ENCODE assay signal across 22 cellular contexts in the genomic region with DNA sequence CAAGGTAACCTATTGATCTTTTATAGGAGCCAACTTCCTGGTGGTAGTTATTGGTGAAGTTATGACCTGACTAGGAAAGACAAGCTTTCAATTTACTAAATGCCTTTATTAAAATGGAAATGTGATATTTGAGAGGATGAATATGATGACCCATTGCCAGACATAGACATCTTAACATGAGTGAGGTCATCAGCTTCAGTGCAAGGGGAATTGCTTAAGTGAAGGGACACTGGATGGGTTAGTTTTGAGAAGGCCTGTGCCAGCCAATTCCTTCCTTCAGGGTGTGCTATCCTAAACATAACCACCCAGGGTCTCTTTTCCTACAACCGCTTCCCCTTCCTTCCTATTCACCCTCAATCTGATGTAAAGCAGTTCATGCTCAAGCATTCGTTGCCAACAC.
"Had no signal": no experiment of that assay in that cellular context is flagged by ENCODE, and none has a peak within 500 bp of the region (broad histone marks: within the 10 kb centered on the region; RNA-seq: fewer than 3 reads in every experiment).

No MANE protein-coding gene starts in this region.

- DNase-seq: activated CD4-positive, alpha-beta memory T cell treated with anti-CD3 and anti-CD28 coated beads for 36 hours; activated CD4-positive, alpha-beta T cell treated with anti-CD3 and anti-CD28 coated beads for 36 hours; activated naive CD4-positive, alpha-beta T cell treated with Interleukin-2 at 50 U/mL for 16 hours; activated naive CD8-positive, alpha-beta T cell treated with anti-CD3 and anti-CD28 coated beads, Interleukin-2, amount 10 ng/mL, durations not matched to agents 7 days and 5 days; activated T-cell treated with anti-CD3 and anti-CD28 coated beads, Interleukin-2, amount 50 U/mL, for 1 hour; amygdala; brain microvascular endothelial cell; cortex of kidney; effector CD4-positive, alpha-beta T cell; foreskin melanocyte; lower lobe of right lung; natural killer cell; pancreas; stimulated activated CD8-positive, alpha-beta memory T cell treated with anti-CD3 and anti-CD28 coated beads, Interleukin-4, amount 100 ng/mL, for 48 hours; stimulated activated naive CD4-positive, alpha-beta T cell; substantia nigra had no signal

- H3K27me3 ChIP-seq: brain microvascular endothelial cell, pancreas had no signal

- H3K4me3 Mint-ChIP-seq: activated CD4-positive, alpha-beta memory T cell treated with anti-CD3 and anti-CD28 coated beads for 36 hours; activated CD4-positive, alpha-beta T cell treated with anti-CD3 and anti-CD28 coated beads for 36 hours; activated naive CD8-positive, alpha-beta T cell treated with anti-CD3 and anti-CD28 coated beads, Interleukin-2, amount 10 ng/mL, durations not matched to agents 7 days and 5 days; central memory CD8-positive, alpha-beta T cell; natural killer cell; T-helper 2 cell treated with Interferon-gamma antibody and Interleukin-4, amounts not matched to agents 5 μg/mL and 100 μg/mL, for 36 hours; type B pancreatic cell; WTC11 had no signal

- H3K27ac ChIP-seq: brain microvascular endothelial cell, lower lobe of right lung, pancreas had no signal

- H3K27me3 Mint-ChIP-seq: activated CD4-positive, alpha-beta memory T cell treated with anti-CD3 and anti-CD28 coated beads for 36 hours; activated CD4-positive, alpha-beta T cell treated with anti-CD3 and anti-CD28 coated beads for 36 hours; central memory CD8-positive, alpha-beta T cell had no signal

- H3K4me1 ChIP-seq: lower lobe of right lung had no signal

- H3K4me3 ChIP-seq: lower lobe of right lung, pancreas had no signal

- H3K4me1 Mint-ChIP-seq: activated CD4-positive, alpha-beta T cell treated with anti-CD3 and anti-CD28 coated beads for 36 hours; activated naive CD8-positive, alpha-beta T cell treated with anti-CD3 and anti-CD28 coated beads, Interleukin-2, amount 10 ng/mL, durations not matched to agents 7 days and 5 days; central memory CD8-positive, alpha-beta T cell; natural killer cell had no signal

- H3K36me3 ChIP-seq: brain microvascular endothelial cell, lower lobe of right lung, pancreas had no signal

- H3K9me3 ChIP-seq: lower lobe of right lung, pancreas had no signal

- H3K27ac Mint-ChIP-seq: activated CD4-positive, alpha-beta memory T cell treated with anti-CD3 and anti-CD28 coated beads for 36 hours; activated CD4-positive, alpha-beta T cell treated with anti-CD3 and anti-CD28 coated beads for 36 hours; activated naive CD8-positive, alpha-beta T cell treated with anti-CD3 and anti-CD28 coated beads, Interleukin-2, amount 10 ng/mL, durations not matched to agents 7 days and 5 days; activated T-helper 2 cell treated with anti-CD3 and anti-CD28 coated beads, Interferon-gamma antibody, Interleukin-2, Interleukin-4, amounts not matched to agents 10 μg/mL and 5 μg/mL and 100 μg/mL, durations not matched to agents 14 hours and 24 hours and 36 hours; natural killer cell; T-helper 2 cell treated with Interferon-gamma antibody and Interleukin-4, amounts not matched to agents 5 μg/mL and 100 μg/mL, for 36 hours; type B pancreatic cell; WTC11 had no signal

- ATAC-seq: activated CD4-positive, alpha-beta T cell treated with anti-CD3 and anti-CD28 coated beads for 36 hours; esophagus mucosa; lower lobe of right lung; natural killer cell; pancreas; WTC11 had no signal

- H3K36me3 Mint-ChIP-seq: activated CD4-positive, alpha-beta memory T cell treated with anti-CD3 and anti-CD28 coated beads for 36 hours; activated naive CD8-positive, alpha-beta T cell treated with anti-CD3 and anti-CD28 coated beads, Interleukin-2, amount 10 ng/mL, durations not matched to agents 7 days and 5 days; natural killer cell; type B pancreatic cell; WTC11 had no signal

- H3K9me3 Mint-ChIP-seq: activated CD4-positive, alpha-beta memory T cell treated with anti-CD3 and anti-CD28 coated beads for 36 hours; activated naive CD8-positive, alpha-beta T cell treated with anti-CD3 and anti-CD28 coated beads, Interleukin-2, amount 10 ng/mL, durations not matched to agents 7 days and 5 days; activated T-helper 2 cell treated with anti-CD3 and anti-CD28 coated beads, Interferon-gamma antibody, Interleukin-2, Interleukin-4, amounts not matched to agents 10 μg/mL and 5 μg/mL and 100 μg/mL, durations not matched to agents 14 hours and 24 hours and 36 hours; central memory CD8-positive, alpha-beta T cell; natural killer cell; T-helper 2 cell treated with Interferon-gamma antibody and Interleukin-4, amounts not matched to agents 5 μg/mL and 100 μg/mL, for 36 hours; type B pancreatic cell; WTC11 had no signal
